In the genomic region with DNA sequence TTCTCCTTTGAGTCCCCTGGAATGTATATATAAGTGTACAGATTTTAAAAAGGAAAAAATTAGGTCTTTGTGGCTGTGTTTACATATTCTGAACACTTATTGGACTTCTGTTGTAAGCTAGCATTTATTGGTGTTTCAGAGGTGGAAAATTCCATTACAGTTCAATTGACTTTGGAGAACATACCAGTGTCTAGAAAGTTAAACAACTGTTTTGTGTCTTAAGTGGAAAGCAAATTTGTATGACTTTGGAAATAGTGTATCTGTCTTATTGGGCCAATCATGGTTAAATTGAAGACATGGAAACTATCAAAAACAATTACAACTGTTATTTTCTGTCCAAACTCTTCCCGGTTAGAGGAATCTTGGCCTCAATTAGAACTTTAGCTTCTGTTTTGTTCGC, we compare ENCODE assay signal across 1 cellular context.
TF ChIP-seq lines count a peak whose summit lies in the region.

No MANE protein-coding gene starts in this region.

TF ChIP-seq in HepG2, 621 proteins besides CTCF, POLR2A, EP300 and RAD21 (continued from another document):
- TF ChIP-seq SOX13 (IDR thresholded peaks at IDR 0.05) (no peak), SOX13 (CRISPR knock-in tag; conservative IDR thresholded peaks at IDR 0.05 in 1 of 2, IDR thresholded peaks at IDR 0.05 in 1 of 2) (peak in 1 of 2 experiments; percentile 24; a peak in 1 of 4 replicates)
